ENCODE assay signal across 8 cellular contexts in genomic region chrX:47366051-47366722, GRCh38. TPM values are rescaled to one million over a fixed set of nuclear protein-coding genes. Genes with fewer than 3 reads are reported as not detected.
DNase-seq lines count a peak whose midpoint lies in the region; ATAC-seq and TF ChIP-seq lines count a peak whose summit lies in the region.

No MANE protein-coding gene starts in this region.

- no peaks in the 10 kb centered on the region for H3K27me3 ChIP-seq in Peyer's patch

- H3K4me3 Mint-ChIP-seq in nephron = peak overlapping the region; percentile 86 to 91 (median 89)

- H3K9me3 Mint-ChIP-seq in nephron = peaks cover 18% of the 10 kb centered on the region

- no peak for TF ChIP-seq POLR2A in GM18505 (IDR thresholded peaks at IDR 0.05; ENCODE audit: borderline replicate concordance, extremely low read depth, insufficient read depth, insufficient read length)
- no peak for TF ChIP-seq POLR2A in Peyer's patch (IDR thresholded peaks at IDR 0.05)

- no peaks in the 10 kb centered on the region for H3K4me1 ChIP-seq in Peyer's patch

- peaks cover 4% of the 10 kb centered on the region for H3K27me3 Mint-ChIP-seq in nephron (ENCODE audit: low read depth)

- H3K9me3 ChIP-seq in Peyer's patch = no peaks in the 10 kb centered on the region

- peak overlapping the region; percentile 92 to 99 (median 96) for H3K27ac Mint-ChIP-seq in nephron

- H3K4me3 ChIP-seq in Peyer's patch = peak overlapping the region; percentile 37 to 50 (median 43)
- H3K4me3 ChIP-seq in fibroblast of villous mesenchyme (ENCODE audit: low read depth, low read length) = peak overlapping the region; percentile 55

- peaks cover 7% of the 10 kb centered on the region for H3K36me3 Mint-ChIP-seq in nephron (ENCODE audit: low read depth)

- DNase-seq in HUDEP-2 (lab: John Stamatoyannopoulos, UW; ENCODE audit: unreplicated experiment in 76 of 76) = peak in 39 of 76 experiments; percentile 0 to 33 (median 8)
- DNase-seq in Peyer's patch = peak; percentile 48 to 78 (median 65)
- peak; percentile 87 for DNase-seq in activated effector memory CD4-positive, alpha-beta T cell treated with anti-CD3 and anti-CD28 coated beads, Interleukin-2, amount 50 U/mL, for 16 hours
- DNase-seq in fibroblast of villous mesenchyme (ENCODE audit: low read depth) = peak; percentile 51
- peak; percentile 66 for DNase-seq in stimulated activated naive CD4-positive, alpha-beta T cell treated with Interleukin-2 at 50 U/mL for 16 hours (lab: John Stamatoyannopoulos, UW)

- peak; percentile 33 for ATAC-seq in GM18505 (IDR thresholded peaks at IDR 0.05; ENCODE audit: unreplicated experiment)
- no peak for ATAC-seq in GM21360 (IDR thresholded peaks at IDR 0.05; ENCODE audit: unreplicated experiment)

- no peaks in the 10 kb centered on the region for H3K36me3 ChIP-seq in Peyer's patch

- peak overlapping the region in 3 of 4 donors; percentile 40 to 49 (median 45) for H3K27ac ChIP-seq in Peyer's patch

- no peak for TF ChIP-seq CTCF in Peyer's patch (IDR thresholded peaks at IDR 0.05)
- TF ChIP-seq CTCF in fibroblast of villous mesenchyme (IDR thresholded peaks at IDR 0.05; ENCODE audit: insufficient read depth, low read depth, low read length) = no peak
- TF ChIP-seq CTCF in nephron (IDR thresholded peaks at IDR 0.05; ENCODE audit: unreplicated experiment in 3 of 3) = no peak

- peaks cover 18% of the 10 kb centered on the region for H3K4me1 Mint-ChIP-seq in nephron

RNA-seq across cellular contexts. Expression of gene ZNF157, which starts 4.2 kb away (rescaled TPM):
- total RNA-seq in Peyer's patch (not detected), fibroblast of villous mesenchyme (under 0.01 TPM in 2 replicates)

Comparison
In these comparisons a context has a peak if more than half of its experiments do, and no peak if none do; other contexts are left out.
1. DNase-seq: peak in every context shown above with its lines; median percentile 87 in activated effector memory CD4-positive, alpha-beta T cell treated with anti-CD3 and anti-CD28 coated beads, Interleukin-2, amount 50 U/mL, for 16 hours; 66 in stimulated activated naive CD4-positive, alpha-beta T cell treated with Interleukin-2 at 50 U/mL for 16 hours; 65 in Peyer's patch; 51 in fibroblast of villous mesenchyme; 8 in HUDEP-2.